17 cellular contexts compared by ENCODE assay signal in genomic region chr4:82789377-82789776, GRCh38. TPM values are rescaled to one million over a fixed set of nuclear protein-coding genes. Genes with fewer than 3 reads are reported as not detected.
A peak's percentile ranks its signal among the peaks of the same experiment; 100 is the strongest.
DNase-seq lines count a peak whose midpoint lies in the region; ATAC-seq lines count a peak whose summit lies in the region.
"Had no signal": no experiment of that assay in that cellular context is flagged by ENCODE, and none has a peak within 500 bp of the region (broad histone marks: within the 10 kb centered on the region; RNA-seq: fewer than 3 reads in every experiment).

No MANE protein-coding gene starts in this region.

- peaks cover 20% of the 10 kb centered on the region for H3K27me3 Mint-ChIP-seq in activated CD8-positive, alpha-beta T cell treated with anti-CD3 and anti-CD28 coated beads, Interleukin-2, amount 10 ng/mL, durations not matched to agents 7 days and 5 days (ENCODE audit: low read depth)

- H3K9me3 Mint-ChIP-seq in activated CD8-positive, alpha-beta T cell treated with anti-CD3 and anti-CD28 coated beads, Interleukin-2, amount 10 ng/mL, durations not matched to agents 7 days and 5 days (ENCODE audit: insufficient read depth) = no peaks in the 10 kb centered on the region
- H3K9me3 Mint-ChIP-seq: CD14-positive monocyte had no signal

- CTCF ChIA-PET in activated CD8-positive, alpha-beta T cell treated with anti-CD3 and anti-CD28 coated beads, Interleukin-2, amount 10 ng/mL, durations not matched to agents 7 days and 5 days (lab: Charles Lee) = interaction anchor here (1.2 kb wide), 2 partner anchors 9 to 50 kb away, joined by 3 to 5 read pairs; partner anchors contain the start of gene SCD5

- DNase-seq in M059J (ENCODE audit: low read depth) = peak; percentile 37
- DNase-seq in islet precursor cell = peak; percentile 51
- DNase-seq in activated CD8-positive, alpha-beta T cell treated with anti-CD3 and anti-CD28 coated beads, Interleukin-2, amount 10 ng/mL, durations not matched to agents 7 days and 5 days = no peak
- DNase-seq: DMS79; GM23248; NCI-H1105; NCI-H1694; NCI-H510A; NCI-H748 treated with DMSO at 0.1 percent for 48 hours; NK-92 treated with Interleukin-12 subunit alpha and Interleukin-12 subunit beta, amount 100 ng/mL, for 24 hours; Peyer's patch had no signal

- H3K4me3 Mint-ChIP-seq in activated CD8-positive, alpha-beta T cell treated with anti-CD3 and anti-CD28 coated beads, Interleukin-2, amount 10 ng/mL, durations not matched to agents 7 days and 5 days = no peak overlapping the region
- H3K4me3 Mint-ChIP-seq: CD14-positive monocyte had no signal

- H3K27ac ChIP-seq in cingulate gyrus (ENCODE audit: low read depth, low read length) = peak overlapping the region; percentile 83
- H3K27ac ChIP-seq in temporal lobe (ENCODE audit: low read depth, low read length) = peak overlapping the region; percentile 77
- H3K27ac ChIP-seq: GM23248, Peyer's patch, SJSA1 had no signal

- no peaks in the 10 kb centered on the region for H3K4me1 Mint-ChIP-seq in activated CD8-positive, alpha-beta T cell treated with anti-CD3 and anti-CD28 coated beads, Interleukin-2, amount 10 ng/mL, durations not matched to agents 7 days and 5 days (ENCODE audit: low read depth)

- H3K27ac Mint-ChIP-seq in activated CD8-positive, alpha-beta T cell treated with anti-CD3 and anti-CD28 coated beads, Interleukin-2, amount 10 ng/mL, durations not matched to agents 7 days and 5 days = no peak overlapping the region
- H3K27ac Mint-ChIP-seq: CD14-positive monocyte had no signal

- H3K36me3 Mint-ChIP-seq in activated CD8-positive, alpha-beta T cell treated with anti-CD3 and anti-CD28 coated beads, Interleukin-2, amount 10 ng/mL, durations not matched to agents 7 days and 5 days (ENCODE audit: low read depth) = no peaks in the 10 kb centered on the region
- H3K36me3 Mint-ChIP-seq: CD14-positive monocyte had no signal

- POLR2A ChIA-PET in activated CD8-positive, alpha-beta T cell treated with anti-CD3 and anti-CD28 coated beads, Interleukin-2, amount 10 ng/mL, durations not matched to agents 7 days and 5 days (lab: Charles Lee) = no interaction called here

- ATAC-seq in activated CD8-positive, alpha-beta T cell treated with anti-CD3 and anti-CD28 coated beads, Interleukin-2, amount 10 ng/mL, durations not matched to agents 7 days and 5 days = no peak
- ATAC-seq in GM18858 (IDR thresholded peaks at IDR 0.05; ENCODE audit: unreplicated experiment) (no peak), HG02981 (IDR thresholded peaks at IDR 0.05; ENCODE audit: unreplicated experiment) (no peak)

RNA-seq across cellular contexts. Expression of gene SCD5, which starts 9.2 kb away (rescaled TPM):
- 17.2 and 26.1 TPM in 2 replicates for total RNA-seq in M059J (2014; rRNA removed; shearing (Covaris generic))
- 271 TPM for total RNA-seq in temporal lobe
- total RNA-seq in activated CD8-positive, alpha-beta T cell treated with anti-CD3 and anti-CD28 coated beads, Interleukin-2, amount 10 ng/mL, durations not matched to agents 7 days and 5 days = 1 to 10 TPM; 2.9 to 3.1 TPM

Comparison
In these comparisons a context has a peak if more than half of its experiments do, and no peak if none do; other contexts are left out.
1. RNA of gene SCD5, which starts 9.2 kb away (total RNA-seq): 271 TPM in temporal lobe (single experiment); 17.2 to 26.1 TPM in M059J and 2.9 to 3.1 TPM in activated CD8-positive, alpha-beta T cell treated with anti-CD3 and anti-CD28 coated beads, Interleukin-2, amount 10 ng/mL, durations not matched to agents 7 days and 5 days; every median in the first group is over 10 times any median in the second.